ENCODE assay signal across 24 cellular contexts in the genomic region with DNA sequence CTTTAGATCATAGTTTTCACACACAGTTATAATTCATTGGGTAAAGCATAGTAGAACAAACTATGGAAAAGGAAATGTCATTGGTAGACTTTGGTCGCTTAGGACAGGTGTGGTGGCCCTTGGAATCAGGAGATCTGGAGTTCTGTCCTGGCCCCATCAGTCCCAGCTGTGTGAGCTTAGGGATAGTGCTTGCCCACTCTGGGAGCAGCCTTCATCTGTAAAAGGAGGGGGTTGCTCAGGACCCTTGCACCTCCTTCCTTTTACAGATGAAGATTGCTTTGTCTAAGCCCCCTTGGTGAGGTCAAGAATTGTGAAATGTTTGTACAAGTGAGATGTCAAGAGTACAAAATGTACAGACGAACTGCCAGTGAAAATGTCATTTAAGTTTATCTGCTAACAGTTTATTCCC.
DNase-seq lines count a peak whose midpoint lies in the region; ATAC-seq and TF ChIP-seq lines count a peak whose summit lies in the region.
"Had no signal": no experiment of that assay in that cellular context is flagged by ENCODE, and none has a peak within 500 bp of the region (broad histone marks: within the 10 kb centered on the region; RNA-seq: fewer than 3 reads in every experiment).

No MANE protein-coding gene starts in this region.

- POLR2A ChIA-PET in activated CD4-positive, alpha-beta memory T cell treated with anti-CD3 and anti-CD28 coated beads, Interleukin-2, amount 10 ng/mL, durations not matched to agents 7 days and 5 days (lab: Charles Lee): interaction anchor here (0.7 to 1.3 kb wide), 3 partner anchors 11 to 248 kb away, joined by 3 read pairs; no protein-coding TSS in a partner anchor
- POLR2A ChIA-PET in RWPE1 (lab: Yijun Ruan, JAX; ENCODE audit: low non-redundant PET): no interaction called here

- CTCF ChIA-PET in mammary epithelial cell (lab: Charles Lee; ENCODE audit: low non-redundant PET) (no interaction called here), RWPE1 (lab: Yijun Ruan, JAX) (no interaction called here)
- CTCF ChIA-PET in activated CD4-positive, alpha-beta memory T cell treated with anti-CD3 and anti-CD28 coated beads, Interleukin-2, amount 10 ng/mL, durations not matched to agents 7 days and 5 days (lab: Charles Lee): no interaction called here

- no peaks in the 10 kb centered on the region for H3K27me3 Mint-ChIP-seq in activated CD4-positive, alpha-beta memory T cell treated with anti-CD3 and anti-CD28 coated beads, Interleukin-2, amount 10 ng/mL, durations not matched to agents 7 days and 5 days
- H3K27me3 Mint-ChIP-seq: stimulated activated memory B cell treated with anti-CD40 and anti-IgM and Interleukin-4, amounts not matched to agents 10 μg/mL and 1 μg/mL and 100 μg/mL, for 72 hours had no signal

- no peak overlapping the region for H3K27ac Mint-ChIP-seq in activated CD4-positive, alpha-beta memory T cell treated with anti-CD3 and anti-CD28 coated beads, Interleukin-2, amount 10 ng/mL, durations not matched to agents 7 days and 5 days
- H3K27ac Mint-ChIP-seq: activated CD8-positive, alpha-beta T cell treated with anti-CD3 and anti-CD28 coated beads, Interleukin-2, amount 10 ng/mL, durations not matched to agents 7 days and 5 days; stimulated activated memory B cell treated with anti-CD40 and anti-IgM and Interleukin-4, amounts not matched to agents 10 μg/mL and 1 μg/mL and 100 μg/mL, for 72 hours had no signal

- peaks cover 33% of the 10 kb centered on the region for H3K4me1 Mint-ChIP-seq in activated CD4-positive, alpha-beta memory T cell treated with anti-CD3 and anti-CD28 coated beads, Interleukin-2, amount 10 ng/mL, durations not matched to agents 7 days and 5 days

- H3K27ac ChIP-seq in mammary epithelial cell (ENCODE audit: insufficient read depth, low read depth, low read length) (peak overlapping the region; percentile 62), lower lobe of right lung (peak overlapping the region; percentile 44), upper lobe of left lung (peak overlapping the region; percentile 32 to 65 (median 51)), RWPE1 (no peak overlapping the region)
- H3K27ac ChIP-seq: brain microvascular endothelial cell, SJCRH30 had no signal

- TSS peak; percentile 10 for BruUV-seq in mammary epithelial cell (replicated peaks; lab: Mats Ljungman, UMichigan)

- intact Hi-C loops in mammary epithelial cell (cut with micrococcal nuclease): no loop called here
- intact Hi-C loops in lower lobe of right lung (cut with DNase I): no loop called here

- no peak overlapping the region for H3K9ac ChIP-seq in mammary epithelial cell (ENCODE audit: insufficient read depth, low read length)

- no peak overlapping the region for H3K4me3 Mint-ChIP-seq in activated CD4-positive, alpha-beta memory T cell treated with anti-CD3 and anti-CD28 coated beads, Interleukin-2, amount 10 ng/mL, durations not matched to agents 7 days and 5 days
- H3K4me3 Mint-ChIP-seq: activated CD8-positive, alpha-beta T cell treated with anti-CD3 and anti-CD28 coated beads, Interleukin-2, amount 10 ng/mL, durations not matched to agents 7 days and 5 days; stimulated activated memory B cell treated with anti-CD40 and anti-IgM and Interleukin-4, amounts not matched to agents 10 μg/mL and 1 μg/mL and 100 μg/mL, for 72 hours had no signal

- ATAC-seq in lower lobe of right lung (peak; percentile 32 to 34), upper lobe of left lung (ENCODE audit: low FRiP score in 2 of 2) (peak; percentile 14 to 31)
- ATAC-seq: activated CD8-positive, alpha-beta T cell treated with anti-CD3 and anti-CD28 coated beads, Interleukin-2, amount 10 ng/mL, durations not matched to agents 7 days and 5 days; stimulated activated memory B cell treated with anti-CD40 and anti-IgM and Interleukin-4, amounts not matched to agents 10 μg/mL and 1 μg/mL and 100 μg/mL, for 72 hours had no signal

- H3K4me3 ChIP-seq in mammary epithelial cell (replicated peaks in 1 of 3; ENCODE audit: insufficient read depth in 1 of 3, low read depth in 2 of 3, low read length in 3 of 3) (no peak overlapping the region), lower lobe of right lung (no peak overlapping the region), upper lobe of left lung (no peak overlapping the region)
- H3K4me3 ChIP-seq: adrenal gland, SJCRH30 had no signal

- H3K9me3 Mint-ChIP-seq in activated CD4-positive, alpha-beta memory T cell treated with anti-CD3 and anti-CD28 coated beads, Interleukin-2, amount 10 ng/mL, durations not matched to agents 7 days and 5 days: no peaks in the 10 kb centered on the region
- H3K9me3 Mint-ChIP-seq: stimulated activated memory B cell treated with anti-CD40 and anti-IgM and Interleukin-4, amounts not matched to agents 10 μg/mL and 1 μg/mL and 100 μg/mL, for 72 hours had no signal

- 89% methylated on average over 2 of the region's 2 CpGs for WGBS in mammary epithelial cell (ENCODE audit: low coverage, missing lambda C conversion rate)
- whole genome bisulfite sequencing in upper lobe of left lung, 2 donors: 46 to 70% methylated on average over 2 of the region's 2 CpGs

- H3K79me2 ChIP-seq in mammary epithelial cell (ENCODE audit: insufficient read depth, low read length): no peaks in the 10 kb centered on the region

- H3K4me1 ChIP-seq in mammary epithelial cell (ENCODE audit: insufficient read depth, low read length) (peaks cover 28% of the 10 kb centered on the region), lower lobe of right lung (peaks cover 18% of the 10 kb centered on the region), upper lobe of left lung (peaks cover 16 to 25% (median 22%) of the 10 kb centered on the region in 4 donors)
- H3K4me1 ChIP-seq: SJCRH30 had no signal

- H3K36me3 ChIP-seq in mammary epithelial cell (ENCODE audit: insufficient read depth, low read length): no peaks in the 10 kb centered on the region
- H3K36me3 ChIP-seq in lower lobe of right lung: no peaks in the 10 kb centered on the region
- no peaks in the 10 kb centered on the region for H3K36me3 ChIP-seq in upper lobe of left lung
- H3K36me3 ChIP-seq: adrenal gland, brain microvascular endothelial cell, SJCRH30 had no signal

- no peaks in the 10 kb centered on the region for H3K9me3 ChIP-seq in mammary epithelial cell (replicated peaks; ENCODE audit: insufficient read depth, low read length)
- no peaks in the 10 kb centered on the region for H3K9me3 ChIP-seq in lower lobe of right lung
- no peaks in the 10 kb centered on the region for H3K9me3 ChIP-seq in upper lobe of left lung
- H3K9me3 ChIP-seq: adrenal gland, SJCRH30 had no signal

- H3K4me2 ChIP-seq in mammary epithelial cell (ENCODE audit: insufficient read depth, low read depth, low read length): peak overlapping the region; percentile 23

- DNase-seq in HuH-7 (ENCODE audit: low spot score): peak; percentile 15
- no peak for DNase-seq in mammary epithelial cell
- no peak for DNase-seq in lower lobe of right lung
- no peak for DNase-seq in upper lobe of left lung
- no peak for DNase-seq in cerebellar cortex (ENCODE audit: low spot score)
- no peak for DNase-seq in activated CD4-positive, alpha-beta memory T cell treated with anti-CD3 and anti-CD28 coated beads, Interleukin-2, amount 10 ng/mL, durations not matched to agents 7 days and 5 days
- no peak for DNase-seq in RWPE1 (ENCODE audit: low spot score)
- DNase-seq: activated CD4-positive, CD25-positive, alpha-beta regulatory T cell treated with anti-CD3 and anti-CD28 coated beads, Interleukin-2, amount 50 U/mL, for 72 hours; activated CD8-positive, alpha-beta T cell treated with anti-CD3 and anti-CD28 coated beads, Interleukin-2, amount 10 ng/mL, durations not matched to agents 7 days and 5 days; activated naive CD4-positive, alpha-beta T cell; activated T-cell treated with anti-CD3 and anti-CD28 coated beads, Interleukin-2, amount 50 U/mL, for 1 hour; brain microvascular endothelial cell; DMS79; effector memory CD4-positive, alpha-beta T cell; foreskin melanocyte; Karpas-422; NCI-H1694; NCI-H2171; NCI-H524 treated with DMSO at 0.1 percent for 48 hours; NK-92 treated with Interleukin-12 subunit alpha and Interleukin-12 subunit beta, amount 100 ng/mL, for 24 hours; SJCRH30; stimulated activated CD4-positive, alpha-beta T cell treated with anti-CD3 and anti-CD28 coated beads, Interleukin-2, amount 100 ng/mL, for 48 hours had no signal

- no peak overlapping the region for H2AFZ ChIP-seq in mammary epithelial cell (ENCODE audit: low read depth, low read length)

- no peaks in the 10 kb centered on the region for H4K20me1 ChIP-seq in mammary epithelial cell (ENCODE audit: insufficient read depth, low read length)

- dilution Hi-C loops in mammary epithelial cell (cut with HindIII; ENCODE audit: low sequenced_read_pairs): no loop called here

- peaks cover 29% of the 10 kb centered on the region for H3K36me3 Mint-ChIP-seq in activated CD4-positive, alpha-beta memory T cell treated with anti-CD3 and anti-CD28 coated beads, Interleukin-2, amount 10 ng/mL, durations not matched to agents 7 days and 5 days (ENCODE audit: low read depth)

- TF ChIP-seq EP300 in upper lobe of left lung (IDR thresholded peaks at IDR 0.05): peak in 3 of 4 donors; percentile 49 to 79 (median 78)

- H3K27me3 ChIP-seq in mammary epithelial cell (ENCODE audit: insufficient read depth, low read length) (no peaks in the 10 kb centered on the region), lower lobe of right lung (ENCODE audit: low read depth) (no peaks in the 10 kb centered on the region), upper lobe of left lung (no peaks in the 10 kb centered on the region)
- H3K27me3 ChIP-seq: adrenal gland, brain microvascular endothelial cell, SJCRH30 had no signal

- in situ Hi-C loops in mammary epithelial cell (cut with MboI; ENCODE audit: low sequenced_read_pairs in 2 of 2): no loop called here

- TF ChIP-seq POLR2A in upper lobe of left lung (IDR thresholded peaks at IDR 0.05): no peak

- no peak for TF ChIP-seq CTCF in mammary epithelial cell (conservative IDR thresholded peaks at IDR 0.05 in 1 of 2, IDR thresholded peaks at IDR 0.05 in 1 of 2; ENCODE audit: extremely low read depth in 1 of 2, insufficient read depth in 1 of 2, low read depth in 1 of 2, low read length in 2 of 2)
- no peak for TF ChIP-seq CTCF in lower lobe of right lung (IDR thresholded peaks at IDR 0.05)
- TF ChIP-seq CTCF in upper lobe of left lung (IDR thresholded peaks at IDR 0.05): no peak
- TF ChIP-seq CTCF in RWPE1 (conservative IDR thresholded peaks at IDR 0.05; ENCODE audit: low read depth): no peak
